In genomic region chr10:102869290-102870198, GRCh38 we compare ENCODE assay signal across 8 cellular contexts. TPM values are rescaled to one million over a fixed set of nuclear protein-coding genes. Genes with fewer than 3 reads are reported as not detected.
DNase-seq lines count a peak whose midpoint lies in the region; ATAC-seq and TF ChIP-seq lines count a peak whose summit lies in the region.

Gene AS3MT, plus strand, starts transcription at chr10:102869470. Its CDS starts 123 bp downstream, at chr10:102869593.

- WGBS in mesendoderm (ENCODE audit: extremely low coverage, insufficient coverage, low lambda C conversion rate), result no CpG with 5 or more reads among the region's 62 CpGs

- H3K36me3 ChIP-seq in mesendoderm (ENCODE audit: control insufficient read depth, insufficient read depth, low read length), result no peaks in the 10 kb centered on the region
- peaks cover 0 to 15% (median 0%) of the 10 kb centered on the region in 3 donors for H3K36me3 ChIP-seq in tibial artery

- H3K4ac ChIP-seq in mesendoderm (ENCODE audit: low read depth, low read length), result no peak within 1 kb of the TSS

- no peak within 1 kb of the TSS for H2BK15ac ChIP-seq in mesendoderm (replicated peaks; ENCODE audit: low read depth)

- H3K4me2 ChIP-seq in mesendoderm (ENCODE audit: low read length), result peak within 1 kb of the TSS; percentile 19

- no peak within 1 kb of the TSS for H2BK120ac ChIP-seq in mesendoderm (ENCODE audit: low read depth, low read length)

- peak; percentile 86 for ATAC-seq in Right ventricle myocardium inferior
- peak; percentile 37 for ATAC-seq in effector memory CD8-positive, alpha-beta T cell (replicated peaks)
- ATAC-seq in HG03196 (IDR thresholded peaks at IDR 0.05; ENCODE audit: unreplicated experiment), result no peak

- H3K36me3 Mint-ChIP-seq in effector memory CD8-positive, alpha-beta T cell (ENCODE audit: insufficient read depth), result peaks cover 9% of the 10 kb centered on the region

- H3K23ac ChIP-seq in mesendoderm (ENCODE audit: low read length), result no peak within 1 kb of the TSS

- CTCF ChIA-PET in RWPE1 (lab: Yijun Ruan, JAX), result no interaction called here

- H3K9me3 Mint-ChIP-seq in effector memory CD8-positive, alpha-beta T cell, result no peaks in the 10 kb centered on the region

- H3K4me3 Mint-ChIP-seq in effector memory CD8-positive, alpha-beta T cell, result peak within 1 kb of the TSS; percentile 35 to 56

- peaks cover 19 to 27% of the 10 kb centered on the region in 2 donors for H3K27me3 Mint-ChIP-seq in effector memory CD8-positive, alpha-beta T cell

- TF ChIP-seq CTCF in RWPE1 (conservative IDR thresholded peaks at IDR 0.05; ENCODE audit: low read depth), result no peak
- no peak for TF ChIP-seq CTCF in tibial artery (IDR thresholded peaks at IDR 0.05)

- H3K79me1 ChIP-seq in mesendoderm (ENCODE audit: low read length), result no peaks in the 10 kb centered on the region

- peak within 1 kb of the TSS; percentile 56 for H3K9ac ChIP-seq in mesendoderm (ENCODE audit: low read length)

- H3K79me2 ChIP-seq in mesendoderm (ENCODE audit: control insufficient read depth, insufficient read depth, low read length), result no peaks in the 10 kb centered on the region

- H4K8ac ChIP-seq in mesendoderm (ENCODE audit: low read depth, low read length), result no peak within 1 kb of the TSS

- H3K27me3 ChIP-seq in mesendoderm (ENCODE audit: insufficient read depth, low read length, poor library complexity) (no peaks in the 10 kb centered on the region), tibial artery (no peaks in the 10 kb centered on the region)

- no peak within 1 kb of the TSS for H3K27ac Mint-ChIP-seq in effector memory CD8-positive, alpha-beta T cell

- H3K4me3 ChIP-seq in mesendoderm (ENCODE audit: low read length) (peak within 1 kb of the TSS; percentile 11), tibial artery (peak within 1 kb of the TSS; percentile 65 to 69)

- H3K9me3 ChIP-seq in tibial artery, result no peaks in the 10 kb centered on the region

- no peak within 1 kb of the TSS for H2AK5ac ChIP-seq in mesendoderm (ENCODE audit: low read length)

- peak within 1 kb of the TSS; percentile 47 for H3K27ac ChIP-seq in RWPE1
- H3K27ac ChIP-seq in mesendoderm (ENCODE audit: low read depth, low read length), result no peak within 1 kb of the TSS
- peak within 1 kb of the TSS; percentile 71 to 75 for H3K27ac ChIP-seq in tibial artery

- peaks cover 6 to 13% of the 10 kb centered on the region in 2 donors for H3K4me1 Mint-ChIP-seq in effector memory CD8-positive, alpha-beta T cell (ENCODE audit: low read depth in 2 of 2)

- no peak within 1 kb of the TSS for H4K5ac ChIP-seq in mesendoderm (ENCODE audit: low read length)

- DNase-seq in Right ventricle myocardium inferior (ENCODE audit: missing footprints), result no peak
- no peak for DNase-seq in cardiac septum (ENCODE audit: low spot score)
- peak; percentile 25 for DNase-seq in RWPE1 (ENCODE audit: low spot score)
- DNase-seq in effector memory CD8-positive, alpha-beta T cell, result no peak
- DNase-seq in mesendoderm, result peak; percentile 80
- DNase-seq in tibial artery, result peak in 1 of 2 donors; percentile 75
- no peak for DNase-seq in midbrain (lab: John Stamatoyannopoulos, UW)

- POLR2A ChIA-PET in RWPE1 (lab: Yijun Ruan, JAX; ENCODE audit: low non-redundant PET), result no interaction called here

- no peak within 1 kb of the TSS for H3K18ac ChIP-seq in mesendoderm (ENCODE audit: low read length)

- H2BK5ac ChIP-seq in mesendoderm (ENCODE audit: low read length), result no peak within 1 kb of the TSS

- peak within 1 kb of the TSS; percentile 83 for H3K56ac ChIP-seq in mesendoderm (ENCODE audit: low read length)

- intact Hi-C loops in Right ventricle myocardium inferior (cut with DNase I), result no loop called here
- intact Hi-C loops in cardiac septum (cut with DNase I), result no loop called here
- intact Hi-C loops in tibial artery (cut with DNase I; ENCODE audit: low total_unique reads), result no loop called here

- H3K4me1 ChIP-seq in mesendoderm (ENCODE audit: control insufficient read depth, low read depth, low read length) (no peaks in the 10 kb centered on the region), tibial artery (peaks cover 0 to 14% (median 8%) of the 10 kb centered on the region in 4 donors)

RNA-seq across cellular contexts. Expression of gene AS3MT, which starts in this region (rescaled TPM):
- total RNA-seq in Right ventricle myocardium inferior (14.6 TPM), cardiac septum (7.2 TPM)
- 7.4 TPM for polyA plus RNA-seq in mesendoderm (2013, experiment 1 of 2)
- 7.2 TPM for polyA plus RNA-seq in mesendoderm (2013, experiment 2 of 2)

Comparison
In these comparisons a context has a peak if more than half of its experiments do, and no peak if none do; other contexts are left out.
1. DNase-seq: peak in RWPE1 (single experiment) and mesendoderm (single experiment); none in Right ventricle myocardium inferior (single experiment), cardiac septum (single experiment), effector memory CD8-positive, alpha-beta T cell (0 of 3) and midbrain (single experiment).